In genomic region chr7:135558337-135558767, GRCh38 we compare ENCODE assay signal across 8 cellular contexts. TPM values are rescaled to one million over a fixed set of nuclear protein-coding genes. Genes with fewer than 3 reads are reported as not detected.
A peak's percentile ranks its signal among the peaks of the same experiment; 100 is the strongest.
DNase-seq lines count a peak whose midpoint lies in the region; ATAC-seq and TF ChIP-seq lines count a peak whose summit lies in the region.

No MANE protein-coding gene starts in this region.

- H3K4me3 ChIP-seq in BLaER1 (peak overlapping the region; percentile 94), lower leg skin (ENCODE audit: low read depth, poor library complexity, severe bottlenecking) (peak overlapping the region; percentile 96)

- H4K20me1 ChIP-seq in BLaER1, result peaks cover 40% of the 10 kb centered on the region

- intact Hi-C loops in lower leg skin (cut with DNase I; ENCODE audit: low total_unique reads), result no loop called here

- H3K36me3 ChIP-seq in BLaER1, result peaks cover 21% of the 10 kb centered on the region

- peaks cover 33% of the 10 kb centered on the region for H3K4me1 ChIP-seq in BLaER1

- 0% methylated on average over 16 of the region's 16 CpGs for WGBS in lower leg skin, 2 donors

- peak overlapping the region; percentile 98 for H3K9ac ChIP-seq in BLaER1

- ATAC-seq in GM19043 (IDR thresholded peaks at IDR 0.05; ENCODE audit: low read depth, unreplicated experiment), result peak; percentile 56
- peak; percentile 69 for ATAC-seq in HG03378 (IDR thresholded peaks at IDR 0.05; ENCODE audit: unreplicated experiment)

- H3K27ac ChIP-seq in BLaER1, result peak overlapping the region; percentile 99

- no peak for TF ChIP-seq CTCF in lower leg skin (IDR thresholded peaks at IDR 0.05)

- H3K9me3 ChIP-seq in BLaER1, result no peaks in the 10 kb centered on the region

- H3K27me3 ChIP-seq in BLaER1, result no peaks in the 10 kb centered on the region

- no peak for TF ChIP-seq POLR2A in lower leg skin (IDR thresholded peaks at IDR 0.05)

- peak overlapping the region; percentile 82 for H3K4me2 ChIP-seq in BLaER1

- DNase-seq in NCI-H446 (lab: John Stamatoyannopoulos, UW), result peak; percentile 27 to 50
- DNase-seq in activated CD4-positive, alpha-beta T cell treated with anti-CD3 and anti-CD28 coated beads for 48 hours, result peak; percentile 74
- peak; percentile 66 for DNase-seq in dedifferentiated amniotic fluid mesenchymal stem cell (ENCODE audit: extremely low spot score)
- DNase-seq in lower leg skin (ENCODE audit: low spot score in 2 of 2), result peak; percentile 58 to 88
- peak; percentile 19 to 39 (median 34) for DNase-seq in stimulated activated CD4-positive, alpha-beta T cell treated with anti-CD3 and anti-CD28 coated beads, TNF-alpha, amount 100 ng/mL, for 4 hours (ENCODE audit: low read depth in 3 of 3)

RNA-seq across cellular contexts. Expression of gene NUP205, which starts 0.6 kb away (rescaled TPM):
- 10 to 100 TPM; 27.6 to 33.9 (median 28.8) TPM for total RNA-seq in lower leg skin

RNA-seq across cellular contexts. Expression of gene CNOT4, which starts 48.5 kb away (rescaled TPM):
- 10 to 100 TPM; 13.4 to 20.4 (median 16.4) TPM for total RNA-seq in lower leg skin

Comparison
In these comparisons a context has a peak if more than half of its experiments do, and no peak if none do; other contexts are left out.
1. Peak in every context shown above with its lines: DNase-seq, ATAC-seq, H3K4me3 ChIP-seq and H3K27ac ChIP-seq.